8 cellular contexts compared by ENCODE assay signal in the genomic region with DNA sequence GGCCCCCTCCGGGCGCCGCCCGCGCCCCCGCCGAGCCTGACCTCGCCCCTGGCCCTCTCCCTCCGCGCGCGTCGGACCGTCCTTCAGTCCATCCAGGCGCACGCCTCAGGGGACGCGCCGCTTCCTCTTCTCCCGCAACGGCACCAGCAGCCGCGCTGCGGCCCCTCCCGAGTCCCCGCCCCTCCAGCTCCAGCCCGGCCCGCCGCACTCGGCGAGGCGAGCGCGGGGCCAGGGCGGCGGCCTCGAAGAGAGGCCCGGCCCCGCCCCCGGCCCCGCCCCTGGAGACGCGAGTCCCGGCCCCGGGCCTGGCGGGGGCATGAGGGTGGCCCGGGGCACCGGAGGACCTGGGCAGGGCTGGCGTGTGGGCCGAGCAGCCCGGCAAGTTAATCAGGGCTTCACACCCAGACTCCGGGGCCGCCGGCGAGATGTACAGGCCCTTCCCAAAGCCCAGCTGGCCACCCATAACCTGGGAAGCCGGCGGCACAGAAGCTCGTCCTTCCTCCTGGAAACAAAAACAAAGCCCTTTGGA. TPM values are rescaled to one million over a fixed set of nuclear protein-coding genes. Genes with fewer than 3 reads are reported as not detected.
DNase-seq lines count a peak whose midpoint lies in the region; ATAC-seq and TF ChIP-seq lines count a peak whose summit lies in the region.

TSS of gene IGSF3 (minus strand) at position 157 of the 529 bp plus-strand sequence. CDS start 1,407 bp downstream, outside the sequence.

- POLR2A ChIA-PET in OCI-LY7 (lab: Charles Lee), result no interaction called here

- no peaks in the 10 kb centered on the region for H3K79me2 ChIP-seq in OCI-LY7 (ENCODE audit: insufficient read depth, low read depth, low read length)

- DNase-seq in GM13977 (ENCODE audit: low spot score), result peak; percentile 86
- DNase-seq in SHP77 treated with DMSO at 0.1 percent for 48 hours (lab: John Stamatoyannopoulos, UW), result peak; percentile 19
- DNase-seq in activated naive CD4-positive, alpha-beta T cell treated with anti-CD3 and anti-CD28 coated beads, Interleukin-2, amount 50 U/mL, for 16 hours, result peak; percentile 48
- peak; percentile 85 for DNase-seq in cardiac septum (ENCODE audit: low spot score)
- DNase-seq in posterior vena cava (ENCODE audit: low spot score), result peak; percentile 88
- no peak for DNase-seq in OCI-LY7 (ENCODE audit: low spot score)

- no peak within 1 kb of the TSS for H3K4me2 ChIP-seq in OCI-LY7 (ENCODE audit: low read length)

- no peak within 1 kb of the TSS for H3K27ac ChIP-seq in HUES6 (ENCODE audit: low read depth, low read length)
- H3K27ac ChIP-seq in OCI-LY7 (ENCODE audit: low read depth, low read length, poor library complexity, severe bottlenecking), result no peak within 1 kb of the TSS

- TF ChIP-seq CTCF in GM13977 (IDR thresholded peaks at IDR 0.05; ENCODE audit: extremely low read depth, insufficient read depth, missing control alignments) (no peak), OCI-LY7 (conservative IDR thresholded peaks at IDR 0.05; ENCODE audit: low read length) (no peak)

- ATAC-seq in GM21717 (IDR thresholded peaks at IDR 0.05; ENCODE audit: unreplicated experiment), result no peak

- no peaks in the 10 kb centered on the region for H3K9me2 ChIP-seq in OCI-LY7 (ENCODE audit: insufficient read depth, low read length)

- H3K4me1 ChIP-seq in HUES6 (ENCODE audit: control insufficient read depth, insufficient read depth, low read length), result peaks cover 25% of the 10 kb centered on the region
- H3K4me1 ChIP-seq in OCI-LY7 (ENCODE audit: insufficient read depth, low read length, poor library complexity, severe bottlenecking), result no peaks in the 10 kb centered on the region

- H3K9me3 ChIP-seq in HUES6 (ENCODE audit: control insufficient read depth, insufficient read depth, low read depth, low read length), result no peaks in the 10 kb centered on the region
- no peaks in the 10 kb centered on the region for H3K9me3 ChIP-seq in OCI-LY7 (ENCODE audit: low read length)

- no peak within 1 kb of the TSS for H2AFZ ChIP-seq in OCI-LY7 (ENCODE audit: low read length)

- H3K4me3 ChIP-seq in HUES6 (ENCODE audit: low read depth, low read length) (peak within 1 kb of the TSS; percentile 77), OCI-LY7 (ENCODE audit: low read depth, low read length, poor library complexity, severe bottlenecking) (no peak within 1 kb of the TSS)

- H3K36me3 ChIP-seq in HUES6 (ENCODE audit: control insufficient read depth, insufficient read depth, low read length) (peaks cover 4% of the 10 kb centered on the region; the same call in 1 of the 2 replicates), OCI-LY7 (ENCODE audit: insufficient read depth, low read length) (no peaks in the 10 kb centered on the region)

- H3K9ac ChIP-seq in HUES6 (ENCODE audit: low read length), result peak within 1 kb of the TSS; percentile 43

- no peaks in the 10 kb centered on the region for H4K20me1 ChIP-seq in OCI-LY7 (ENCODE audit: insufficient read depth, low read length)

- CTCF ChIA-PET in OCI-LY7 (lab: Charles Lee; ENCODE audit: unreplicated experiment), result interaction anchor here (0.6 kb wide), 1 partner anchor 27 kb away, joined by 6 read pairs; no protein-coding TSS in a partner anchor

- intact Hi-C loops in cardiac septum (cut with DNase I), result loop anchor here (5.0 kb wide), 1 partner anchor 95 kb away; the partner anchor contains the start of gene CD58
- intact Hi-C loops in posterior vena cava (cut with DNase I), result no loop called here
- intact Hi-C loops in OCI-LY7 (cut with micrococcal nuclease; ENCODE audit: unreplicated experiment), result no loop called here

- in situ Hi-C loops in GM13977 (cut with MboI; ENCODE audit: low pct_unique_long_range_greater_than_20kb, low sequenced_read_pairs, unreplicated experiment), result no loop called here

- peaks cover 19% of the 10 kb centered on the region for H3K27me3 ChIP-seq in HUES6 (ENCODE audit: control insufficient read depth, insufficient read depth, low read length)

- BruUV-seq in OCI-LY7 (replicated peaks; lab: Mats Ljungman, UMichigan), result no TSS peak

RNA-seq across cellular contexts. Expression of gene IGSF3, which starts in this region (rescaled TPM):
- total RNA-seq in cardiac septum (5.2 TPM), posterior vena cava (1 to 10 TPM; 2.2 to 3.0 TPM), OCI-LY7 (2022) (not detected in 2 replicates)
- not detected in 2 replicates for total RNA-seq in OCI-LY7 (2014; rRNA removed; shearing (Covaris generic))
